23 cellular contexts compared by ENCODE assay signal in genomic region chr5:39116347-39116899, GRCh38. TPM values are rescaled to one million over a fixed set of nuclear protein-coding genes. Genes with fewer than 3 reads are reported as not detected.
DNase-seq lines count a peak whose midpoint lies in the region; ATAC-seq, FAIRE-seq and TF ChIP-seq lines count a peak whose summit lies in the region.
"Had no signal": no experiment of that assay in that cellular context is flagged by ENCODE, and none has a peak within 500 bp of the region (broad histone marks: within the 10 kb centered on the region; RNA-seq: fewer than 3 reads in every experiment).

No MANE protein-coding gene starts in this region.

- peaks cover 44% of the 10 kb centered on the region for H3K36me3 Mint-ChIP-seq in activated CD8-positive, alpha-beta T cell treated with anti-CD3 and anti-CD28 coated beads for 36 hours (ENCODE audit: low read depth)
- peaks cover 63% of the 10 kb centered on the region for H3K36me3 Mint-ChIP-seq in activated CD8-positive, alpha-beta T cell treated with anti-CD3 and anti-CD28 coated beads, Interleukin-2, amount 10 ng/mL, durations not matched to agents 7 days and 5 days (ENCODE audit: low read depth)
- no peaks in the 10 kb centered on the region for H3K36me3 Mint-ChIP-seq in HFFc6 (ENCODE audit: low read depth)
- H3K36me3 Mint-ChIP-seq in activated naive CD8-positive, alpha-beta T cell = peaks cover 2% of the 10 kb centered on the region
- peaks cover 0 to 89% (median 21%) of the 10 kb centered on the region in 3 donors for H3K36me3 Mint-ChIP-seq in naive thymus-derived CD8-positive, alpha-beta T cell
- H3K36me3 Mint-ChIP-seq: brain, memory B cell, WTC11 had no signal

- H3K4me3 Mint-ChIP-seq in activated CD8-positive, alpha-beta T cell treated with anti-CD3 and anti-CD28 coated beads for 36 hours = no peak overlapping the region
- no peak overlapping the region for H3K4me3 Mint-ChIP-seq in activated CD8-positive, alpha-beta T cell treated with anti-CD3 and anti-CD28 coated beads, Interleukin-2, amount 10 ng/mL, durations not matched to agents 7 days and 5 days
- no peak overlapping the region for H3K4me3 Mint-ChIP-seq in HFFc6
- H3K4me3 Mint-ChIP-seq in activated naive CD8-positive, alpha-beta T cell = no peak overlapping the region
- no peak overlapping the region for H3K4me3 Mint-ChIP-seq in naive thymus-derived CD8-positive, alpha-beta T cell
- H3K4me3 Mint-ChIP-seq: brain, memory B cell, WTC11 had no signal

- CTCF ChIA-PET in activated CD8-positive, alpha-beta T cell treated with anti-CD3 and anti-CD28 coated beads for 36 hours (lab: Charles Lee) = interaction anchor here (0.8 to 1.9 kb wide), 5 partner anchors 18 to 111 kb away, joined by 3 to 7 read pairs (median 3); no protein-coding TSS in a partner anchor
- CTCF ChIA-PET in activated CD8-positive, alpha-beta T cell treated with anti-CD3 and anti-CD28 coated beads, Interleukin-2, amount 10 ng/mL, durations not matched to agents 7 days and 5 days (lab: Charles Lee) = interaction anchor here (3.3 kb wide), 1 partner anchor 36 kb away, joined by 11 read pairs; no protein-coding TSS in a partner anchor

- POLR2A ChIA-PET in activated CD8-positive, alpha-beta T cell treated with anti-CD3 and anti-CD28 coated beads for 36 hours (lab: Charles Lee) = interaction anchor here (1.0 kb wide), 1 partner anchor 49 kb away, joined by 3 read pairs; no protein-coding TSS in a partner anchor
- POLR2A ChIA-PET in activated CD8-positive, alpha-beta T cell treated with anti-CD3 and anti-CD28 coated beads, Interleukin-2, amount 10 ng/mL, durations not matched to agents 7 days and 5 days (lab: Charles Lee) = no interaction called here
- POLR2A ChIA-PET in naive thymus-derived CD8-positive, alpha-beta T cell (lab: Charles Lee) = interaction anchor here (1.1 kb wide), 1 partner anchor 15 kb away, joined by 3 read pairs; no protein-coding TSS in a partner anchor

- FAIRE-seq in GM19239 (lab: Jason Lieb, UNC) = no peak

- H3K9me3 Mint-ChIP-seq in activated CD8-positive, alpha-beta T cell treated with anti-CD3 and anti-CD28 coated beads for 36 hours = no peaks in the 10 kb centered on the region
- H3K9me3 Mint-ChIP-seq in activated CD8-positive, alpha-beta T cell treated with anti-CD3 and anti-CD28 coated beads, Interleukin-2, amount 10 ng/mL, durations not matched to agents 7 days and 5 days (ENCODE audit: insufficient read depth) = no peaks in the 10 kb centered on the region
- H3K9me3 Mint-ChIP-seq in HFFc6 = no peaks in the 10 kb centered on the region
- H3K9me3 Mint-ChIP-seq in activated naive CD8-positive, alpha-beta T cell (ENCODE audit: low read depth) = no peaks in the 10 kb centered on the region
- no peaks in the 10 kb centered on the region for H3K9me3 Mint-ChIP-seq in naive thymus-derived CD8-positive, alpha-beta T cell
- H3K9me3 Mint-ChIP-seq: brain, memory B cell, WTC11 had no signal

- TF ChIP-seq CTCF in activated CD8-positive, alpha-beta T cell treated with anti-CD3 and anti-CD28 coated beads for 36 hours (IDR thresholded peaks at IDR 0.05) = no peak
- TF ChIP-seq CTCF in HFFc6 (IDR thresholded peaks at IDR 0.05) = no peak

- DNase-seq in activated CD8-positive, alpha-beta T cell treated with anti-CD3 and anti-CD28 coated beads for 36 hours = no peak
- DNase-seq in activated CD8-positive, alpha-beta T cell treated with anti-CD3 and anti-CD28 coated beads, Interleukin-2, amount 10 ng/mL, durations not matched to agents 7 days and 5 days = no peak
- no peak for DNase-seq in HFFc6
- DNase-seq in naive thymus-derived CD8-positive, alpha-beta T cell = no peak
- no peak for DNase-seq in GM19239 (ENCODE audit: insufficient read length, low spot score)
- DNase-seq in GF-D8 (lab: John Stamatoyannopoulos, UW) = no peak
- no peak for DNase-seq in HCEC 1CT
- DNase-seq: activated T-cell treated with anti-CD3 and anti-CD28 coated beads, Interleukin-2, amount 50 U/mL, for 1 hour; BE2C; effector CD4-positive, alpha-beta T cell; foreskin keratinocyte; H7; heart right ventricle; left colon; NCI-H1105; NCI-H2081; NCI-H345; NCI-H748 treated with DMSO at 0.1 percent for 48 hours; upper lobe of left lung had no signal

- H3K27me3 Mint-ChIP-seq in activated CD8-positive, alpha-beta T cell treated with anti-CD3 and anti-CD28 coated beads for 36 hours = no peaks in the 10 kb centered on the region
- H3K27me3 Mint-ChIP-seq in activated CD8-positive, alpha-beta T cell treated with anti-CD3 and anti-CD28 coated beads, Interleukin-2, amount 10 ng/mL, durations not matched to agents 7 days and 5 days (ENCODE audit: low read depth) = no peaks in the 10 kb centered on the region
- H3K27me3 Mint-ChIP-seq in HFFc6 (ENCODE audit: insufficient read depth) = no peaks in the 10 kb centered on the region
- no peaks in the 10 kb centered on the region for H3K27me3 Mint-ChIP-seq in activated naive CD8-positive, alpha-beta T cell
- no peaks in the 10 kb centered on the region for H3K27me3 Mint-ChIP-seq in naive thymus-derived CD8-positive, alpha-beta T cell
- H3K27me3 Mint-ChIP-seq: memory B cell had no signal

- intact Hi-C loops in activated CD8-positive, alpha-beta T cell treated with anti-CD3 and anti-CD28 coated beads for 36 hours (cut with micrococcal nuclease) = no loop called here

- ATAC-seq in activated CD8-positive, alpha-beta T cell treated with anti-CD3 and anti-CD28 coated beads for 36 hours = peak; percentile 24
- no peak for ATAC-seq in activated CD8-positive, alpha-beta T cell treated with anti-CD3 and anti-CD28 coated beads, Interleukin-2, amount 10 ng/mL, durations not matched to agents 7 days and 5 days
- no peak for ATAC-seq in naive thymus-derived CD8-positive, alpha-beta T cell
- ATAC-seq: foreskin keratinocyte, heart right ventricle, left colon, WTC11 had no signal

- H3K27ac Mint-ChIP-seq in activated CD8-positive, alpha-beta T cell treated with anti-CD3 and anti-CD28 coated beads for 36 hours = peak overlapping the region; percentile 86
- no peak overlapping the region for H3K27ac Mint-ChIP-seq in activated CD8-positive, alpha-beta T cell treated with anti-CD3 and anti-CD28 coated beads, Interleukin-2, amount 10 ng/mL, durations not matched to agents 7 days and 5 days
- H3K27ac Mint-ChIP-seq in HFFc6 = peak overlapping the region; percentile 18
- peak overlapping the region; percentile 89 for H3K27ac Mint-ChIP-seq in activated naive CD8-positive, alpha-beta T cell
- H3K27ac Mint-ChIP-seq in naive thymus-derived CD8-positive, alpha-beta T cell = peak overlapping the region in 9 of 10 donors; percentile 23 to 84 (median 44)
- H3K27ac Mint-ChIP-seq: brain, memory B cell, WTC11 had no signal

- peaks cover 64% of the 10 kb centered on the region for H3K4me1 Mint-ChIP-seq in activated CD8-positive, alpha-beta T cell treated with anti-CD3 and anti-CD28 coated beads for 36 hours (ENCODE audit: low read depth)
- peaks cover 14% of the 10 kb centered on the region for H3K4me1 Mint-ChIP-seq in activated CD8-positive, alpha-beta T cell treated with anti-CD3 and anti-CD28 coated beads, Interleukin-2, amount 10 ng/mL, durations not matched to agents 7 days and 5 days (ENCODE audit: low read depth)
- peaks cover 62% of the 10 kb centered on the region for H3K4me1 Mint-ChIP-seq in HFFc6 (ENCODE audit: low read depth)
- H3K4me1 Mint-ChIP-seq in activated naive CD8-positive, alpha-beta T cell (ENCODE audit: low read depth) = peaks cover 52% of the 10 kb centered on the region
- peaks cover 12 to 32% (median 18%) of the 10 kb centered on the region in 4 donors for H3K4me1 Mint-ChIP-seq in naive thymus-derived CD8-positive, alpha-beta T cell
- H3K4me1 Mint-ChIP-seq: brain, WTC11 had no signal

RNA-seq across cellular contexts. Expression of gene RICTOR, which starts 42.2 kb away (rescaled TPM):
- total RNA-seq in activated CD8-positive, alpha-beta T cell treated with anti-CD3 and anti-CD28 coated beads for 36 hours = 10 to 100 TPM; 23.9 to 26.1 TPM
- 10 to 100 TPM; 38.8 to 41.6 TPM for total RNA-seq in activated CD8-positive, alpha-beta T cell treated with anti-CD3 and anti-CD28 coated beads, Interleukin-2, amount 10 ng/mL, durations not matched to agents 7 days and 5 days
- 10 to 100 TPM; 16.1 to 24.0 (median 20.1) TPM for total RNA-seq in HFFc6 (2021; fragmentation: NEBNext Ultra II Directional; extraction: Animal tissue kit (Norgen Biotek cat#: 25700))
- total RNA-seq in naive thymus-derived CD8-positive, alpha-beta T cell = 100 to 1,000 TPM in 1 of 2 experiments, 10 to 100 TPM in 1; 93.4 to 102 TPM
- polyA plus RNA-seq in naive thymus-derived CD8-positive, alpha-beta T cell = 10 to 100 TPM in 2 of 3 donors, 1 to 10 TPM in 1; 9.1 to 14.7 (median 11.2) TPM
